In genomic region chr19:18922228-18922985, GRCh38 we compare ENCODE assay signal across 1 cellular context.
TF ChIP-seq lines count a peak whose summit lies in the region.

No MANE protein-coding gene starts in this region.

TF ChIP-seq in HepG2, 621 proteins besides CTCF, POLR2A, EP300 and RAD21:
- peak; percentile 61; the same call in 1 of the 2 replicates for TF ChIP-seq RBFOX2 (IDR thresholded peaks at IDR 0.05; ENCODE audit: low read depth, low read length)
- peak; percentile 65 for TF ChIP-seq AGO2 (optimal IDR thresholded peaks at IDR 0.05; ENCODE audit: low read depth, low read length)
- TF ChIP-seq TP53 (CRISPR knock-in tag; conservative IDR thresholded peaks at IDR 0.05) = no peak
- no peak for TF ChIP-seq ZZZ3 (CRISPR knock-in tag; IDR thresholded peaks at IDR 0.05; ENCODE audit: borderline replicate concordance)
- no peak for TF ChIP-seq ARNTL (CRISPR knock-in tag; IDR thresholded peaks at IDR 0.05)
- TF ChIP-seq DDIT3 (CRISPR knock-in tag; IDR thresholded peaks at IDR 0.05) = no peak
